Comparison of ENCODE assay signal across 8 cellular contexts in the genomic region with DNA sequence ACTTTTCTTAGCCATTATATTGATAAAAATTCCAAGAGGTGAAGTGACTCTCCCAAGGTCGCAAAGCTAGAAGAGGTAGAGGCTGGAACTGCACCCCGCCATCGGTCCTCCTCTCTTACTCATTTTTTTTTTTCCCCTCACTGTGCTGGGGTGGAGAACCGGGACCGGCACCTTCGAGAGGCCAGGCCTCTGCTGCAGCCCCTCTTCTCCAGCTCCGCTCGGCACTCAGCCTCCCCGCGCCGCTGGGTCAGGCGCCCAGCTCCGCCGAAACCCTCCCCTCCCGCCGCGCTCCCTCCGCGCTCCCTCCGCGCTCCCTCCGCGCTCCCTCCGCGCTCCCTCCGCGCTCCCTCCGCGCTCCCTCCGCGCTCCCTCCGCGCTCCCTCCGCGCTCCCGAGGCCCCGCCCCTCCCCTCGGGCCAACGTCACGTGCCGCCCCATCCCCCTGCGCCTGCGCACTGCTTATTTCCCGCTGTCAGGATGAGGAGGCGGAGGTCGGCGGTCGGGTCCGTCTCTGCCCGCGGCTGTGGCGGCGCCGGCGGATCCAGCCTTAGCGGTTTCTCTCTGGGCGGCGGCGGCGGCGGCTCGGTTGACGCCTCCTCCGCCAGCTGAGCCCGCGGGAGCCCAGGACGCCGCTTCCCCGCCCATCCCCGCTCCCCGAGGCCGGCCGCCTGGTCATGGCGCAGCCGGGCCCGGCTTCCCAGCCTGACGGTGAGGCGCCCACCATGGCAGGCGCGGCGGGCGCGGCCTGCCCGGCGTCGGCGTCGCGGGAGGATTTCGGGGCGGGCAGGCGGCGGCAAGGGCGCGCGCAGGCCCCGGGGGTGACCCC. TPM values are rescaled to one million over a fixed set of nuclear protein-coding genes. Genes with fewer than 3 reads are reported as not detected.
DNase-seq lines count a peak whose midpoint lies in the region; FAIRE-seq lines count a peak whose summit lies in the region.

A gene with protein sequence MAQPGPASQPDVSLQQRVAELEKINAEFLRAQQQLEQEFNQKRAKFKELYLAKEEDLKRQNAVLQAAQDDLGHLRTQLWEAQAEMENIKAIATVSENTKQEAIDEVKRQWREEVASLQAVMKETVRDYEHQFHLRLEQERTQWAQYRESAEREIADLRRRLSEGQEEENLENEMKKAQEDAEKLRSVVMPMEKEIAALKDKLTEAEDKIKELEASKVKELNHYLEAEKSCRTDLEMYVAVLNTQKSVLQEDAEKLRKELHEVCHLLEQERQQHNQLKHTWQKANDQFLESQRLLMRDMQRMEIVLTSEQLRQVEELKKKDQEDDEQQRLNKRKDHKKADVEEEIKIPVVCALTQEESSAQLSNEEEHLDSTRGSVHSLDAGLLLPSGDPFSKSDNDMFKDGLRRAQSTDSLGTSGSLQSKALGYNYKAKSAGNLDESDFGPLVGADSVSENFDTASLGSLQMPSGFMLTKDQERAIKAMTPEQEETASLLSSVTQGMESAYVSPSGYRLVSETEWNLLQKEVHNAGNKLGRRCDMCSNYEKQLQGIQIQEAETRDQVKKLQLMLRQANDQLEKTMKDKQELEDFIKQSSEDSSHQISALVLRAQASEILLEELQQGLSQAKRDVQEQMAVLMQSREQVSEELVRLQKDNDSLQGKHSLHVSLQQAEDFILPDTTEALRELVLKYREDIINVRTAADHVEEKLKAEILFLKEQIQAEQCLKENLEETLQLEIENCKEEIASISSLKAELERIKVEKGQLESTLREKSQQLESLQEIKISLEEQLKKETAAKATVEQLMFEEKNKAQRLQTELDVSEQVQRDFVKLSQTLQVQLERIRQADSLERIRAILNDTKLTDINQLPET (plus strand): TSS at position 471 of the 825 bp plus-strand sequence. CDS start 203 bp downstream, at position 674.

- H3K4me1 ChIP-seq in effector memory CD4-positive, alpha-beta T cell (ENCODE audit: control insufficient read depth, insufficient read depth, low read length, poor library complexity, severe bottlenecking) = peaks cover 9% of the 10 kb centered on the region

- peak within 1 kb of the TSS; percentile 62 for H3K4me3 ChIP-seq in effector memory CD4-positive, alpha-beta T cell (ENCODE audit: insufficient read depth, low read depth, low read length, poor library complexity, severe bottlenecking)

- DNase-seq in Ammon's horn (ENCODE audit: low spot score) = peak; percentile 89
- DNase-seq in GM19239 (ENCODE audit: insufficient read length, low spot score) = peak; percentile 91
- peak; percentile 71 for DNase-seq in HPDE6-E6E7 (ENCODE audit: extremely low spot score)
- DNase-seq in NK-92 (lab: John Stamatoyannopoulos, UW; ENCODE audit: unreplicated experiment) = peak; percentile 19
- DNase-seq in effector memory CD4-positive, alpha-beta T cell = peak; percentile 85 to 94 (median 92)
- DNase-seq in medulla oblongata (ENCODE audit: extremely low spot score) = peak; percentile 88
- peak; percentile 89 to 94 (median 92) for DNase-seq in stimulated activated CD4-positive, alpha-beta T cell treated with anti-CD3 and anti-CD28 coated beads, TNF-alpha, amount 100 ng/mL, for 48 hours (ENCODE audit: low read depth in 3 of 3)

- no peaks in the 10 kb centered on the region for H3K27me3 ChIP-seq in effector memory CD4-positive, alpha-beta T cell (replicated peaks; ENCODE audit: control insufficient read depth, insufficient read depth, low read length, poor library complexity, severe bottlenecking)

- no peaks in the 10 kb centered on the region for H3K9me3 ChIP-seq in effector memory CD4-positive, alpha-beta T cell (ENCODE audit: control insufficient read depth, low read length)

- POLR2A ChIA-PET in activated CD8-positive, alpha-beta memory T cell treated with anti-CD3 and anti-CD28 coated beads for 36 hours (lab: Charles Lee) = interaction anchor here (0.6 to 0.7 kb wide), 3 partner anchors 11 to 91 kb away, joined by 3 read pairs; a partner anchor contains a TSS

- no peaks in the 10 kb centered on the region for H3K36me3 ChIP-seq in effector memory CD4-positive, alpha-beta T cell (ENCODE audit: control insufficient read depth, insufficient read depth, low read length)

- CTCF ChIA-PET in activated CD8-positive, alpha-beta memory T cell treated with anti-CD3 and anti-CD28 coated beads for 36 hours (lab: Charles Lee) = interaction anchor here (0.7 to 1.8 kb wide), 3 partner anchors 16 to 31 kb away, joined by 3 to 7 read pairs (median 3); no protein-coding TSS in a partner anchor

- peak; percentile 81 for FAIRE-seq in GM19239 (lab: Jason Lieb, UNC)

- peak within 1 kb of the TSS; percentile 65 for H3K27ac ChIP-seq in effector memory CD4-positive, alpha-beta T cell (ENCODE audit: insufficient read depth, low read length, poor library complexity, severe bottlenecking)

RNA-seq across cellular contexts. Expression of the gene that starts here (rescaled TPM):
- 10 to 100 TPM; 58.8 to 59.1 TPM for total RNA-seq in activated CD8-positive, alpha-beta memory T cell treated with anti-CD3 and anti-CD28 coated beads for 36 hours

Comparison
In these comparisons a context has a peak if more than half of its experiments do, and no peak if none do; other contexts are left out.
1. Peak in every context shown above with its lines: DNase-seq, H3K4me3 ChIP-seq and H3K27ac ChIP-seq.
2. DNase-seq: peak in every context shown above with its lines; median percentile 92 in effector memory CD4-positive, alpha-beta T cell; 92 in stimulated activated CD4-positive, alpha-beta T cell treated with anti-CD3 and anti-CD28 coated beads, TNF-alpha, amount 100 ng/mL, for 48 hours; 91 in GM19239; 89 in Ammon's horn; 88 in medulla oblongata; 71 in HPDE6-E6E7; 19 in NK-92.